ENCODE assay signal across 8 cellular contexts in the genomic region with DNA sequence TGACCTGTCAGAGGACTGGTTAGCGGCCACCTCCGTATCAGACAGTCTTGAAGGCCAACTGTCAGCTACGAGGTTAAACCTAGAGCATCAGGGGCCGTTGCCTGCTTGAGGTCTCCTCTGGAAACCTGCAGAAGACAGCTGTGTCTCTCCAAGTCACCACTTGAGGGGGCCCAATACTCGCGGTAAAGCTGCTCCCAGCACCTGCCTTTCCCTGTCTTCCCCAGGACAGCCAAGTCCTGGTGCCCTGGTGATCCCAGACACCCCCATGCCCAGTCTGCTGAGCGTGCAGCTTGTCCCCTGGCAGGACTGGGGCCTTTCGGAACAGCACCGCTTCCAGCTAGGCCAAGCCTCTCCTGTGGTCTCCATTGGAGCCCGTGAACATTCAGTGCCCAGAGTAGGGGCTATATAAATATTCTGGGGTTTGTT.
DNase-seq lines count a peak whose midpoint lies in the region; ATAC-seq and TF ChIP-seq lines count a peak whose summit lies in the region.

No MANE protein-coding gene starts in this region.

- TF ChIP-seq POLR2A in adrenal gland (IDR thresholded peaks at IDR 0.05): no peak

- no peak overlapping the region for H3K27ac Mint-ChIP-seq in progenitor cell of endocrine pancreas

- DNase-seq in GM03348 (ENCODE audit: low spot score) (peak; percentile 93), NCI-H1092 treated with DMSO at 0.1 percent for 48 hours (lab: John Stamatoyannopoulos, UW) (peak; percentile 77), SK-N-DZ (ENCODE audit: low spot score) (peak; percentile 84), adrenal gland (peak; percentile 74 to 92 (median 82)), cardiac septum (ENCODE audit: low spot score) (peak; percentile 88), progenitor cell of endocrine pancreas (ENCODE audit: low spot score, unreplicated experiment) (peak; percentile 55)

- no peak overlapping the region for H3K27ac ChIP-seq in adrenal gland

- peaks cover 12% of the 10 kb centered on the region for H3K27me3 Mint-ChIP-seq in progenitor cell of endocrine pancreas

- no peaks in the 10 kb centered on the region for H3K9me3 Mint-ChIP-seq in progenitor cell of endocrine pancreas (ENCODE audit: low read depth)

- intact Hi-C loops in adrenal gland (cut with DNase I): loop anchor here (2.0 to 10.0 kb wide), 4 partner anchors 212 to 468 kb away; no protein-coding TSS in a partner anchor
- intact Hi-C loops in cardiac septum (cut with DNase I): loop anchor here (1.0 to 2.0 kb wide), 3 partner anchors 210 to 302 kb away; no protein-coding TSS in a partner anchor

- peaks cover 5% of the 10 kb centered on the region for H3K4me1 Mint-ChIP-seq in progenitor cell of endocrine pancreas (ENCODE audit: low read depth)

- TF ChIP-seq CTCF in adrenal gland (IDR thresholded peaks at IDR 0.05): peak; percentile 59 to 90 (median 82)
- TF ChIP-seq CTCF in progenitor cell of endocrine pancreas (IDR thresholded peaks at IDR 0.05; ENCODE audit: unreplicated experiment): peak; percentile 85

- H3K36me3 ChIP-seq in adrenal gland (replicated peaks in 1 of 2): no peaks in the 10 kb centered on the region

- WGBS in adrenal gland, 4 donors: 15 to 30% (median 20%) methylated on average over 6 to 10 of the region's 10 CpGs

- H3K27me3 ChIP-seq in adrenal gland: no peaks in the 10 kb centered on the region

- no peak for ATAC-seq in HG02840 (IDR thresholded peaks at IDR 0.05; ENCODE audit: low FRiP score, unreplicated experiment)
- no peak for ATAC-seq in GM19023 (IDR thresholded peaks at IDR 0.05; ENCODE audit: unreplicated experiment)

- no peaks in the 10 kb centered on the region for H3K4me1 ChIP-seq in adrenal gland (replicated peaks in 1 of 2)

- no peak overlapping the region for H3K4me3 Mint-ChIP-seq in progenitor cell of endocrine pancreas (ENCODE audit: low read depth)

- H3K36me3 Mint-ChIP-seq in progenitor cell of endocrine pancreas (ENCODE audit: insufficient read depth): no peaks in the 10 kb centered on the region

- no peaks in the 10 kb centered on the region for H3K9me3 ChIP-seq in adrenal gland (replicated peaks in 1 of 3)

- H3K4me3 ChIP-seq in adrenal gland: no peak overlapping the region
